Comparison of ENCODE assay signal across 8 cellular contexts in genomic region chr15:85840079-85840801, GRCh38. TPM values are rescaled to one million over a fixed set of nuclear protein-coding genes. Genes with fewer than 3 reads are reported as not detected.
DNase-seq lines count a peak whose midpoint lies in the region; ATAC-seq and TF ChIP-seq lines count a peak whose summit lies in the region.

No MANE protein-coding gene starts in this region.

- DNase-seq in CMK (ENCODE audit: low read depth) (peak; percentile 43), NOMO-1 (lab: John Stamatoyannopoulos, UW; ENCODE audit: unreplicated experiment in 2 of 2) (peak; percentile 64 to 86), endodermal cell (peak; percentile 97), mesothelial cell of epicardium (ENCODE audit: low spot score in 2 of 2, unreplicated experiment in 2 of 2) (peak; percentile 77 to 90)
- DNase-seq in activated CD8-positive, alpha-beta memory T cell treated with anti-CD3 and anti-CD28 coated beads, Interleukin-2, amount 10 ng/mL, durations not matched to agents 7 days and 5 days = peak; percentile 83
- peak; percentile 66 to 67 for DNase-seq in stimulated activated CD8-positive, alpha-beta memory T cell treated with anti-CD3 and anti-CD28 coated beads, Interleukin-15, amount 100 ng/mL, for 48 hours (ENCODE audit: low read depth in 2 of 2)

- no peaks in the 10 kb centered on the region for H3K27me3 ChIP-seq in endodermal cell (ENCODE audit: control insufficient read depth, insufficient read depth, low read length, poor library complexity, severe bottlenecking)

- H3K4me1 ChIP-seq in endodermal cell (ENCODE audit: control insufficient read depth, insufficient read depth, low read length) = peaks cover 14% of the 10 kb centered on the region

- TF ChIP-seq CTCF in endodermal cell (conservative IDR thresholded peaks at IDR 0.05) (peak; percentile 96), mesothelial cell of epicardium (IDR thresholded peaks at IDR 0.05; ENCODE audit: unreplicated experiment) (peak; percentile 89)

- H3K4me3 Mint-ChIP-seq in activated CD8-positive, alpha-beta memory T cell treated with anti-CD3 and anti-CD28 coated beads, Interleukin-2, amount 10 ng/mL, durations not matched to agents 7 days and 5 days = peak overlapping the region; percentile 59
- H3K4me3 Mint-ChIP-seq in endodermal cell (peak overlapping the region; percentile 49), mesothelial cell of epicardium (peak overlapping the region; percentile 68)

- peak overlapping the region; percentile 69 for H3K4me3 ChIP-seq in endodermal cell (ENCODE audit: low read length)

- peak; percentile 98 for ATAC-seq in GM19463 (IDR thresholded peaks at IDR 0.05; ENCODE audit: unreplicated experiment)
- peak; percentile 78 for ATAC-seq in HG03575 (IDR thresholded peaks at IDR 0.05; ENCODE audit: extremely low read depth, insufficient number of reproducible peaks, low FRiP score, unreplicated experiment)
- ATAC-seq in activated CD8-positive, alpha-beta memory T cell treated with anti-CD3 and anti-CD28 coated beads, Interleukin-2, amount 10 ng/mL, durations not matched to agents 7 days and 5 days = peak; percentile 99

- H3K9me3 ChIP-seq in endodermal cell (ENCODE audit: control insufficient read depth, low read length) = no peaks in the 10 kb centered on the region

- no peaks in the 10 kb centered on the region for H3K36me3 Mint-ChIP-seq in activated CD8-positive, alpha-beta memory T cell treated with anti-CD3 and anti-CD28 coated beads, Interleukin-2, amount 10 ng/mL, durations not matched to agents 7 days and 5 days
- H3K36me3 Mint-ChIP-seq in endodermal cell (ENCODE audit: low read depth) (no peaks in the 10 kb centered on the region), mesothelial cell of epicardium (no peaks in the 10 kb centered on the region)

- H3K27me3 Mint-ChIP-seq in activated CD8-positive, alpha-beta memory T cell treated with anti-CD3 and anti-CD28 coated beads, Interleukin-2, amount 10 ng/mL, durations not matched to agents 7 days and 5 days = peaks cover 9% of the 10 kb centered on the region
- H3K27me3 Mint-ChIP-seq in endodermal cell (ENCODE audit: insufficient read depth) = peaks cover 6% of the 10 kb centered on the region
- peaks cover 39% of the 10 kb centered on the region for H3K27me3 Mint-ChIP-seq in mesothelial cell of epicardium (ENCODE audit: low read depth)

- no peak overlapping the region for H3K27ac ChIP-seq in endodermal cell (ENCODE audit: low read depth, low read length)

- 12 to 14% methylated on average over 19 to 32 of the region's 32 CpGs for WGBS in endodermal cell (ENCODE audit: insufficient coverage in 1 of 2, insufficient read length in 1 of 2), 2 experiments

- no peaks in the 10 kb centered on the region for H3K9me3 Mint-ChIP-seq in activated CD8-positive, alpha-beta memory T cell treated with anti-CD3 and anti-CD28 coated beads, Interleukin-2, amount 10 ng/mL, durations not matched to agents 7 days and 5 days (ENCODE audit: low read depth)
- H3K9me3 Mint-ChIP-seq in endodermal cell (no peaks in the 10 kb centered on the region), mesothelial cell of epicardium (no peaks in the 10 kb centered on the region)

- H3K9ac ChIP-seq in endodermal cell (ENCODE audit: extremely low read depth, low read length, poor library complexity, severe bottlenecking) = no peak overlapping the region

- CTCF ChIA-PET in activated CD8-positive, alpha-beta memory T cell treated with anti-CD3 and anti-CD28 coated beads, Interleukin-2, amount 10 ng/mL, durations not matched to agents 7 days and 5 days (lab: Charles Lee) = interaction anchor here (0.7 to 4.3 kb wide), 25 partner anchors 12 to 544 kb away, joined by 3 to 43 read pairs (median 4); no protein-coding TSS in a partner anchor

- no peaks in the 10 kb centered on the region for H3K4me1 Mint-ChIP-seq in activated CD8-positive, alpha-beta memory T cell treated with anti-CD3 and anti-CD28 coated beads, Interleukin-2, amount 10 ng/mL, durations not matched to agents 7 days and 5 days
- H3K4me1 Mint-ChIP-seq in endodermal cell (peaks cover 29% of the 10 kb centered on the region), mesothelial cell of epicardium (no peaks in the 10 kb centered on the region)

- no peaks in the 10 kb centered on the region for H3K36me3 ChIP-seq in endodermal cell (ENCODE audit: control insufficient read depth, insufficient read depth, low read length)

- no peak overlapping the region for H3K27ac Mint-ChIP-seq in activated CD8-positive, alpha-beta memory T cell treated with anti-CD3 and anti-CD28 coated beads, Interleukin-2, amount 10 ng/mL, durations not matched to agents 7 days and 5 days
- no peak overlapping the region for H3K27ac Mint-ChIP-seq in endodermal cell
- no peak overlapping the region for H3K27ac Mint-ChIP-seq in mesothelial cell of epicardium

RNA-seq across cellular contexts. Expression of gene KLHL25, which starts 45.5 kb away (rescaled TPM):
- total RNA-seq in activated CD8-positive, alpha-beta memory T cell treated with anti-CD3 and anti-CD28 coated beads, Interleukin-2, amount 10 ng/mL, durations not matched to agents 7 days and 5 days = 1 to 10 TPM; 4.3 to 4.5 TPM
- total RNA-seq in endodermal cell = 10 to 100 TPM; 13.3 TPM
- 20.3 TPM for polyA plus RNA-seq in endodermal cell (2013, experiment 1 of 2)
- polyA plus RNA-seq in endodermal cell (2013, experiment 2 of 2) = 19.7 TPM
- total RNA-seq in mesothelial cell of epicardium = 7.1 to 8.1 TPM (median 8.0 TPM) in 3 replicates

Comparison
In these comparisons a context has a peak if more than half of its experiments do, and no peak if none do; other contexts are left out.
1. DNase-seq: peak in every context shown above with its lines; median percentile 97 in endodermal cell; 84 in mesothelial cell of epicardium; 83 in activated CD8-positive, alpha-beta memory T cell treated with anti-CD3 and anti-CD28 coated beads, Interleukin-2, amount 10 ng/mL, durations not matched to agents 7 days and 5 days; 75 in NOMO-1; 66 in stimulated activated CD8-positive, alpha-beta memory T cell treated with anti-CD3 and anti-CD28 coated beads, Interleukin-15, amount 100 ng/mL, for 48 hours; 43 in CMK.